Comparison of ENCODE assay signal across 14 cellular contexts in genomic region chr6:10591411-10592160, GRCh38.
"Had no signal": no experiment of that assay in that cellular context is flagged by ENCODE, and none has a peak within 500 bp of the region (broad histone marks: within the 10 kb centered on the region; RNA-seq: fewer than 3 reads in every experiment).

No MANE protein-coding gene starts in this region.

- H3K36me3 ChIP-seq: left lung, sigmoid colon, thyroid gland, vagina had no signal

- ATAC-seq: activated CD4-positive, CD25-positive, alpha-beta regulatory T cell treated with anti-CD3 and anti-CD28 coated beads, Interleukin-2, amount 50 U/mL, for 24 hours; body of pancreas; left lung; natural killer cell treated with Interleukin-12 subunit alpha and Interleukin-12 subunit beta and Interleukin-15 and Interleukin-18, amount 100 ng/mL, for 72 hours had no signal

- H3K4me3 ChIP-seq: body of pancreas, left lung, sigmoid colon, thyroid gland, vagina had no signal

- H3K9me3 ChIP-seq: body of pancreas, left lung, sigmoid colon, thyroid gland, vagina had no signal

- DNase-seq: amniotic stem cell; body of pancreas; dermis blood vessel endothelial cell; erythroblast; hypothalamus; left lung; sigmoid colon; stimulated activated CD4-positive, alpha-beta T cell treated with anti-CD3 and anti-CD28 coated beads, Interleukin-12 subunit alpha, Interleukin-12 subunit beta, amount 100 ng/mL, for 4 hours; stimulated activated CD4-positive, alpha-beta T cell treated with anti-CD3 and anti-CD28 coated beads, Interleukin-4, amount 100 ng/mL, for 1 hour; T-helper 2 cell; thyroid gland had no signal

- H3K4me1 ChIP-seq: body of pancreas, vagina had no signal

- H3K27me3 ChIP-seq: body of pancreas, left lung, sigmoid colon, thyroid gland, vagina had no signal

- H3K27ac ChIP-seq: body of pancreas, left lung, sigmoid colon, thyroid gland, vagina had no signal
